ENCODE assay signal across 33 cellular contexts in genomic region chr4:81503586-81503985, GRCh38. TPM values are rescaled to one million over a fixed set of nuclear protein-coding genes. Genes with fewer than 3 reads are reported as not detected.
DNase-seq lines count a peak whose midpoint lies in the region; ATAC-seq lines count a peak whose summit lies in the region.
"Had no signal": no experiment of that assay in that cellular context is flagged by ENCODE, and none has a peak within 500 bp of the region (broad histone marks: within the 10 kb centered on the region; RNA-seq: fewer than 3 reads in every experiment).

No MANE protein-coding gene starts in this region.

- H3K27ac ChIP-seq in muscle layer of duodenum (ENCODE audit: low read length), result peak overlapping the region; percentile 59
- H3K27ac ChIP-seq: neutrophil, testis, uterus had no signal

- no peaks in the 10 kb centered on the region for H3K4me1 ChIP-seq in muscle layer of duodenum (ENCODE audit: control insufficient read depth in 1 of 2, insufficient read depth in 2 of 2, low read length in 2 of 2)
- H3K4me1 ChIP-seq: right lobe of liver, testis, uterus had no signal

- DNase-seq in stimulated activated naive CD8-positive, alpha-beta T cell treated with anti-CD3 and anti-CD28 coated beads, Interleukin-15, amount 100 ng/mL, for 72 hours, result no peak
- no peak for DNase-seq in T-helper 17 cell
- DNase-seq in ecto neural progenitor cell (ENCODE audit: low spot score), result no peak
- no peak for DNase-seq in OCI-M1 (lab: John Stamatoyannopoulos, UW)
- no peak for DNase-seq in NCI-H226
- DNase-seq: 8988T; CD8-positive, alpha-beta memory T cell; cortex of kidney; DMS53; foreskin melanocyte; GDM1; NCI-H1105; NCI-H2029 treated with DMSO at 0.1 percent for 48 hours; NCI-H510A; Peyer's patch; right lobe of liver; stimulated activated CD4-positive, alpha-beta T cell treated with anti-CD3 and anti-CD28 coated beads, Interleukin-12 subunit alpha, Interleukin-12 subunit beta, amount 100 ng/mL, for 4 hours; stimulated activated CD4-positive, alpha-beta T cell treated with anti-CD3 and anti-CD28 coated beads, Interleukin-4, amount 100 ng/mL, for 1 hour; SW 1271; T1000; testis; uterus had no signal

- no peaks in the 10 kb centered on the region for H3K27me3 Mint-ChIP-seq in stimulated activated naive CD8-positive, alpha-beta T cell treated with anti-CD3 and anti-CD28 coated beads, Interleukin-15, Interleukin-2, amounts not matched to agents 100 ng/mL and 50 ng/mL, for 24 hours
- H3K27me3 Mint-ChIP-seq in stimulated activated naive CD8-positive, alpha-beta T cell treated with anti-CD3 and anti-CD28 coated beads, Interleukin-15, amount 100 ng/mL, for 72 hours, result no peaks in the 10 kb centered on the region
- no peaks in the 10 kb centered on the region for H3K27me3 Mint-ChIP-seq in T-helper 17 cell
- H3K27me3 Mint-ChIP-seq: CD8-positive, alpha-beta memory T cell had no signal

- H3K4me3 ChIP-seq in muscle layer of duodenum (ENCODE audit: low read depth in 1 of 2, low read length in 2 of 2), result no peak overlapping the region
- H3K4me3 ChIP-seq: esophagus muscularis mucosa, lung, Peyer's patch, right lobe of liver, testis, uterus had no signal

- no peaks in the 10 kb centered on the region for H3K9me3 Mint-ChIP-seq in stimulated activated naive CD8-positive, alpha-beta T cell treated with anti-CD3 and anti-CD28 coated beads, Interleukin-15, Interleukin-2, amounts not matched to agents 100 ng/mL and 50 ng/mL, for 24 hours
- H3K9me3 Mint-ChIP-seq in stimulated activated naive CD8-positive, alpha-beta T cell treated with anti-CD3 and anti-CD28 coated beads, Interleukin-15, amount 100 ng/mL, for 72 hours, result no peaks in the 10 kb centered on the region
- H3K9me3 Mint-ChIP-seq: activated naive CD4-positive, alpha-beta T cell treated with anti-CD3 and anti-CD28 coated beads, Interleukin-2, amount 50 U/mL, for 72 hours; CD8-positive, alpha-beta memory T cell; stimulated activated effector memory CD8-positive, alpha-beta T cell treated with anti-CD3 and anti-CD28 coated beads, Interleukin-12 subunit alpha, Interleukin-12 subunit beta, amount 100 ng/mL, for 72 hours; WTC11 had no signal

- no peak overlapping the region for H3K4me3 Mint-ChIP-seq in stimulated activated naive CD8-positive, alpha-beta T cell treated with anti-CD3 and anti-CD28 coated beads, Interleukin-15, Interleukin-2, amounts not matched to agents 100 ng/mL and 50 ng/mL, for 24 hours
- no peak overlapping the region for H3K4me3 Mint-ChIP-seq in stimulated activated naive CD8-positive, alpha-beta T cell treated with anti-CD3 and anti-CD28 coated beads, Interleukin-15, amount 100 ng/mL, for 72 hours
- H3K4me3 Mint-ChIP-seq in T-helper 17 cell, result no peak overlapping the region
- H3K4me3 Mint-ChIP-seq: stimulated activated effector memory CD8-positive, alpha-beta T cell treated with anti-CD3 and anti-CD28 coated beads, Interleukin-12 subunit alpha, Interleukin-12 subunit beta, amount 100 ng/mL, for 72 hours; WTC11 had no signal

- H3K27ac Mint-ChIP-seq in stimulated activated naive CD8-positive, alpha-beta T cell treated with anti-CD3 and anti-CD28 coated beads, Interleukin-15, Interleukin-2, amounts not matched to agents 100 ng/mL and 50 ng/mL, for 24 hours, result peak overlapping the region; percentile 43
- no peak overlapping the region for H3K27ac Mint-ChIP-seq in stimulated activated naive CD8-positive, alpha-beta T cell treated with anti-CD3 and anti-CD28 coated beads, Interleukin-15, amount 100 ng/mL, for 72 hours
- peak overlapping the region; percentile 88 for H3K27ac Mint-ChIP-seq in T-helper 17 cell
- H3K27ac Mint-ChIP-seq: progenitor cell of endocrine pancreas; stimulated activated effector memory CD8-positive, alpha-beta T cell treated with anti-CD3 and anti-CD28 coated beads, Interleukin-12 subunit alpha, Interleukin-12 subunit beta, amount 100 ng/mL, for 72 hours had no signal

- no peaks in the 10 kb centered on the region for H3K36me3 ChIP-seq in muscle layer of duodenum (ENCODE audit: control insufficient read depth in 1 of 2, insufficient read depth in 2 of 2, low read length in 2 of 2)
- H3K36me3 ChIP-seq: esophagus muscularis mucosa, neutrophil, Peyer's patch, right lobe of liver, uterus had no signal

- no peaks in the 10 kb centered on the region for H3K27me3 ChIP-seq in muscle layer of duodenum (ENCODE audit: low read depth, low read length)
- H3K27me3 ChIP-seq: esophagus muscularis mucosa, Peyer's patch, right lobe of liver, testis, uterus had no signal

- H3K9me3 ChIP-seq in T-helper 17 cell (ENCODE audit: control insufficient read depth, low read length, poor library complexity, severe bottlenecking), result no peaks in the 10 kb centered on the region
- H3K9me3 ChIP-seq in muscle layer of duodenum (ENCODE audit: control insufficient read depth in 1 of 2, low read length in 2 of 2), result no peaks in the 10 kb centered on the region
- H3K9me3 ChIP-seq: esophagus muscularis mucosa, neutrophil, Peyer's patch, right lobe of liver, testis, uterus had no signal

- H3K4me1 Mint-ChIP-seq in stimulated activated naive CD8-positive, alpha-beta T cell treated with anti-CD3 and anti-CD28 coated beads, Interleukin-15, Interleukin-2, amounts not matched to agents 100 ng/mL and 50 ng/mL, for 24 hours (ENCODE audit: low read depth), result peaks cover 68% of the 10 kb centered on the region
- peaks cover 52% of the 10 kb centered on the region for H3K4me1 Mint-ChIP-seq in stimulated activated naive CD8-positive, alpha-beta T cell treated with anti-CD3 and anti-CD28 coated beads, Interleukin-15, amount 100 ng/mL, for 72 hours
- H3K4me1 Mint-ChIP-seq in T-helper 17 cell, result peaks cover 21% of the 10 kb centered on the region

- no peaks in the 10 kb centered on the region for H3K36me3 Mint-ChIP-seq in stimulated activated naive CD8-positive, alpha-beta T cell treated with anti-CD3 and anti-CD28 coated beads, Interleukin-15, Interleukin-2, amounts not matched to agents 100 ng/mL and 50 ng/mL, for 24 hours (ENCODE audit: low read depth)
- H3K36me3 Mint-ChIP-seq in T-helper 17 cell (ENCODE audit: low read depth), result no peaks in the 10 kb centered on the region
- H3K36me3 Mint-ChIP-seq: activated naive CD4-positive, alpha-beta T cell treated with anti-CD3 and anti-CD28 coated beads, Interleukin-2, amount 50 U/mL, for 72 hours; stimulated activated effector memory CD8-positive, alpha-beta T cell treated with anti-CD3 and anti-CD28 coated beads, Interleukin-12 subunit alpha, Interleukin-12 subunit beta, amount 100 ng/mL, for 72 hours; WTC11 had no signal

- ATAC-seq in stimulated activated naive CD8-positive, alpha-beta T cell treated with anti-CD3 and anti-CD28 coated beads, Interleukin-15, amount 100 ng/mL, for 72 hours, result no peak
- ATAC-seq in T-helper 17 cell, result no peak
- ATAC-seq in activated CD4-positive, CD25-positive, alpha-beta regulatory T cell treated with anti-CD3 and anti-CD28 coated beads, Interleukin-2, amount 50 U/mL, for 24 hours, result no peak
- ATAC-seq: activated naive CD4-positive, alpha-beta T cell treated with anti-CD3 and anti-CD28 coated beads, Interleukin-2, amount 50 U/mL, for 72 hours; HCT116; stimulated activated effector memory CD8-positive, alpha-beta T cell treated with anti-CD3 and anti-CD28 coated beads, Interleukin-12 subunit alpha, Interleukin-12 subunit beta, amount 100 ng/mL, for 72 hours; WTC11 had no signal

RNA-seq across cellular contexts. Expression of gene RASGEF1B, which starts 31.9 kb away (rescaled TPM):
- 10 to 100 TPM; 48.3 to 58.7 TPM for total RNA-seq in T-helper 17 cell

Comparison
In these comparisons a context has a peak if more than half of its experiments do, and no peak if none do; other contexts are left out.
1. H3K27ac Mint-ChIP-seq: peak in stimulated activated naive CD8-positive, alpha-beta T cell treated with anti-CD3 and anti-CD28 coated beads, Interleukin-15, Interleukin-2, amounts not matched to agents 100 ng/mL and 50 ng/mL, for 24 hours (single experiment) and T-helper 17 cell (single experiment); none in stimulated activated naive CD8-positive, alpha-beta T cell treated with anti-CD3 and anti-CD28 coated beads, Interleukin-15, amount 100 ng/mL, for 72 hours (0 of 2).